In the genomic region with DNA sequence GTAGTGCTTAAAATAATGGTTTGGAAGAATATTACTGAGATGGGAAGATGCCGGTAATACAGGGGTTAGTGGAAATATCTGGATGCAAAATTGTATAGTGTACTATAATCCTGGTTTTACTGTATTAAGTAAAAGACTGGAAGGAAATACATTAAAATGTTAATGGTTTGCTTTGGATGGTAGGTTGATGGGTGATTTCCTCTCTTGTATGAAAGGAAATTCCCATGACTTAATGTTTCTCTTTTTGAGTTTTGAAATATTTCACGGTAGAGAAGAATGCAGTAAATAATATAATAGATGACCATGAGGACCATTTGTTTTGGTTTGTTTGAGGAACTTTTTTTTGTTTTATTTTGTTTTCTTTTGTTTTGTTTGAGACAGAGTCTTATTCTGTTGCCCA, we compare ENCODE assay signal across 18 cellular contexts. TPM values are rescaled to one million over a fixed set of nuclear protein-coding genes. Genes with fewer than 3 reads are reported as not detected.
A peak's percentile ranks its signal among the peaks of the same experiment; 100 is the strongest.
DNase-seq lines count a peak whose midpoint lies in the region; ATAC-seq, FAIRE-seq and TF ChIP-seq lines count a peak whose summit lies in the region.
"Had no signal": no experiment of that assay in that cellular context is flagged by ENCODE, and none has a peak within 500 bp of the region (broad histone marks: within the 10 kb centered on the region; RNA-seq: fewer than 3 reads in every experiment).

No MANE protein-coding gene starts in this region.

- H3K36me3 ChIP-seq in astrocyte (ENCODE audit: insufficient read depth, low read length) (peaks cover 3% of the 10 kb centered on the region), psoas muscle (ENCODE audit: insufficient read depth in 1 of 2, low read depth in 1 of 2) (no peaks in the 10 kb centered on the region), thoracic aorta (no peaks in the 10 kb centered on the region), brain microvascular endothelial cell (replicated peaks) (no peaks in the 10 kb centered on the region)

- no peak for ATAC-seq in psoas muscle
- no peak for ATAC-seq in thoracic aorta (ENCODE audit: insufficient number of reproducible peaks, low FRiP score, low read depth)
- ATAC-seq: Panc1 had no signal

- H3K4me2 ChIP-seq in astrocyte (ENCODE audit: low read length), result no peak overlapping the region

- H3K27ac Mint-ChIP-seq in astrocyte (ENCODE audit: unreplicated experiment) (no peak overlapping the region), endothelial cell (ENCODE audit: unreplicated experiment) (peak overlapping the region; percentile 32)
- H3K27ac Mint-ChIP-seq: B cell; CD4-positive, alpha-beta T cell had no signal

- H3K4me3 Mint-ChIP-seq in astrocyte (ENCODE audit: unreplicated experiment) (no peak overlapping the region), endothelial cell (ENCODE audit: unreplicated experiment) (peak overlapping the region; percentile 77)
- H3K4me3 Mint-ChIP-seq: B cell; CD4-positive, alpha-beta T cell had no signal

- H3K4me3 ChIP-seq in astrocyte (ENCODE audit: insufficient read depth, low read depth, low read length), result no peak overlapping the region
- no peak overlapping the region for H3K4me3 ChIP-seq in psoas muscle
- no peak overlapping the region for H3K4me3 ChIP-seq in thoracic aorta
- H3K4me3 ChIP-seq in brain microvascular endothelial cell (ENCODE audit: low read depth, low read length), result no peak overlapping the region

- peak; percentile 37 for FAIRE-seq in astrocyte (lab: Jason Lieb, UNC)
- FAIRE-seq: H1 had no signal

- in situ Hi-C loops in brain microvascular endothelial cell (cut with HindIII; ENCODE audit: low pct_ligation_motif_present, low sequenced_read_pairs), result no loop called here

- H3K79me2 ChIP-seq in astrocyte (ENCODE audit: insufficient read depth, low read length), result peaks cover 93% of the 10 kb centered on the region

- H4K20me1 ChIP-seq in astrocyte (ENCODE audit: insufficient read depth, low read length), result peaks cover 59% of the 10 kb centered on the region

- H3K27me3 ChIP-seq in astrocyte (ENCODE audit: insufficient read depth, low read length), result no peaks in the 10 kb centered on the region
- H3K27me3 ChIP-seq in psoas muscle (ENCODE audit: insufficient read depth in 3 of 3, low read length in 2 of 3), result no peaks in the 10 kb centered on the region
- H3K27me3 ChIP-seq in thoracic aorta (replicated peaks; ENCODE audit: insufficient read depth), result no peaks in the 10 kb centered on the region
- no peaks in the 10 kb centered on the region for H3K27me3 ChIP-seq in brain microvascular endothelial cell (replicated peaks)

- no peak overlapping the region for H2AFZ ChIP-seq in astrocyte (ENCODE audit: low read depth, low read length)

- H3K9me3 ChIP-seq in astrocyte (ENCODE audit: insufficient read depth, low read depth, low read length), result no peaks in the 10 kb centered on the region
- H3K9me3 ChIP-seq in psoas muscle, result no peaks in the 10 kb centered on the region
- no peaks in the 10 kb centered on the region for H3K9me3 ChIP-seq in thoracic aorta

- no peak for TF ChIP-seq CTCF in astrocyte (IDR thresholded peaks at IDR 0.05; ENCODE audit: insufficient read depth, low read depth, low read length)
- no peak for TF ChIP-seq CTCF in endothelial cell (IDR thresholded peaks at IDR 0.05; ENCODE audit: unreplicated experiment)
- TF ChIP-seq CTCF in psoas muscle (IDR thresholded peaks at IDR 0.05), result no peak
- TF ChIP-seq CTCF in thoracic aorta (IDR thresholded peaks at IDR 0.05), result no peak
- TF ChIP-seq CTCF in brain microvascular endothelial cell (IDR thresholded peaks at IDR 0.05; ENCODE audit: low read depth, low read length, missing control alignments), result no peak

- H3K4me1 Mint-ChIP-seq in astrocyte (ENCODE audit: low read depth, unreplicated experiment) (peaks cover 31% of the 10 kb centered on the region), endothelial cell (ENCODE audit: unreplicated experiment) (peaks cover 74% of the 10 kb centered on the region)

- no peak overlapping the region for H3K9ac ChIP-seq in astrocyte (ENCODE audit: low read length)

- H3K4me1 ChIP-seq in astrocyte (ENCODE audit: insufficient read depth, low read length) (no peaks in the 10 kb centered on the region), psoas muscle (peaks cover 62% of the 10 kb centered on the region), thoracic aorta (ENCODE audit: control insufficient read depth in 1 of 2, low read depth in 2 of 2) (peaks cover 37 to 80% of the 10 kb centered on the region in 2 donors)

- peaks cover 3% of the 10 kb centered on the region for H3K9me3 Mint-ChIP-seq in astrocyte (ENCODE audit: unreplicated experiment)
- no peaks in the 10 kb centered on the region for H3K9me3 Mint-ChIP-seq in endothelial cell (ENCODE audit: unreplicated experiment)
- H3K9me3 Mint-ChIP-seq: CD4-positive, alpha-beta T cell had no signal

- 50 to 55% (median 52%) methylated on average over 2 of the region's 2 CpGs for WGBS in psoas muscle, 3 donors

- H3K27ac ChIP-seq in astrocyte (ENCODE audit: low read depth, low read length) (no peak overlapping the region), psoas muscle (peak overlapping the region; percentile 17), thoracic aorta (peak overlapping the region; percentile 3 to 45), brain microvascular endothelial cell (no peak overlapping the region)

- H3K36me3 Mint-ChIP-seq in astrocyte (ENCODE audit: low read depth, unreplicated experiment) (peaks cover 3% of the 10 kb centered on the region), endothelial cell (ENCODE audit: low read depth, unreplicated experiment) (peaks cover 11% of the 10 kb centered on the region)

- H3K27me3 Mint-ChIP-seq in astrocyte (ENCODE audit: low read depth, unreplicated experiment), result no peaks in the 10 kb centered on the region
- H3K27me3 Mint-ChIP-seq in endothelial cell (ENCODE audit: unreplicated experiment), result peaks cover 1% of the 10 kb centered on the region

- intact Hi-C loops in psoas muscle (cut with DNase I), result no loop called here

- DNase-seq in astrocyte (ENCODE audit: low read depth), result no peak
- DNase-seq in endothelial cell (ENCODE audit: low spot score), result no peak
- no peak for DNase-seq in psoas muscle
- no peak for DNase-seq in thoracic aorta (ENCODE audit: low spot score)
- DNase-seq in brain microvascular endothelial cell, result no peak
- no peak for DNase-seq in pons (ENCODE audit: low spot score)
- no peak for DNase-seq in NCI-H187 (lab: John Stamatoyannopoulos, UW)
- DNase-seq: CD4-positive, alpha-beta T cell; DND-41; GDM1; IMR-90; Kasumi-1; NCI-H1417 treated with DMSO at 0.1 percent for 48 hours; NCI-H2029 treated with DMSO at 0.1 percent for 48 hours; NCI-H510A treated with DMSO at 0.1 percent for 48 hours had no signal

RNA-seq across cellular contexts. Expression of gene SPTBN1, which starts 8.2 kb away (rescaled TPM):
- total RNA-seq in astrocyte, result 277 and 311 TPM in 2 replicates
- 983 TPM for total RNA-seq in endothelial cell (ENCODE audit: unreplicated experiment)
- 100 to 1,000 TPM in 1 of 4 donors, 10 to 100 TPM in 3; 87.8 to 180 (median 96.2) TPM for total RNA-seq in psoas muscle
- 10 to 100 TPM; 22.9 to 56.1 (median 32.9) TPM for polyA plus RNA-seq in psoas muscle
- total RNA-seq in thoracic aorta, result 100 to 1,000 TPM; 415 to 524 TPM

Comparison
In these comparisons a context has a peak if more than half of its experiments do, and no peak if none do; other contexts are left out.
1. H3K27ac ChIP-seq: peak in psoas muscle (single experiment) and thoracic aorta (2 of 2); none in astrocyte (single experiment) and brain microvascular endothelial cell (single experiment).